In the genomic region with DNA sequence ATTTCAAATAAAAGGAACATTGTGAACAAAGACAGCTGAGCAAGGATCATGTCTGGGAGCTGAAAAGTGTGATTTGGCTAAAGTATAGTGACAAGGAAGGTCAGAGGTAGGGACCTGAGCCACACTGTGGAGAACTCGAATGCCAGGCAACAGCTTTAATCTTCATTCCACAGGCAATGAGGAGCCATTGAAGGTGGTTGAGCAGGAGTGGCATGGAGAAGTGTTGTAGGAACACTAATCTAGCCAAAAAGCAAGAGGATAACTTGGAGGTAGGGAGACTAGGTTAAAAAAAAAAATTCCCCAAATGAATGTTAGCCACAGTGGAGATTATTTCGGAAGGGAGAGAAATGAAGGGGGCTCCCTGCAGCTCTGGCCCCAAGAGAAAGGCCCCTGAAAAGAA, we compare ENCODE assay signal across 33 cellular contexts.
"Had no signal": no experiment of that assay in that cellular context is flagged by ENCODE, and none has a peak within 500 bp of the region (broad histone marks: within the 10 kb centered on the region; RNA-seq: fewer than 3 reads in every experiment).

No MANE protein-coding gene starts in this region.

- H3K27me3 ChIP-seq: gastroesophageal sphincter, left lung, pancreas, sigmoid colon, suprapubic skin, transverse colon had no signal

- DNase-seq: activated CD4-positive, alpha-beta memory T cell treated with anti-CD3 and anti-CD28 coated beads, Interleukin-2, amount 10 ng/mL, durations not matched to agents 7 days and 5 days; activated CD4-positive, alpha-beta T cell treated with anti-CD3 and anti-CD28 coated beads, Interleukin-2, amount 10 ng/mL, durations not matched to agents 24 days and 14 days; activated CD4-positive, CD25-positive, alpha-beta regulatory T cell treated with anti-CD3 and anti-CD28 coated beads, Interleukin-2, amount 50 U/mL, for 72 hours; activated CD8-positive, alpha-beta memory T cell treated with anti-CD3 and anti-CD28 coated beads, Interleukin-2, amount 50 U/mL, for 48 hours; activated gamma-delta T cell; activated naive CD4-positive, alpha-beta T cell treated with anti-CD3 and anti-CD28 coated beads, Interleukin-2, amount 10 ng/mL, durations not matched to agents 7 days and 5 days; activated naive CD8-positive, alpha-beta T cell treated with anti-CD3 and anti-CD28 coated beads, Interleukin-2, amount 10 ng/mL, durations not matched to agents 7 days and 5 days; activated T-cell treated with anti-CD3 and anti-CD28 coated beads, Interleukin-2, amount 50 U/mL, for 24 hours; dermis blood vessel endothelial cell; effector memory CD8-positive, alpha-beta T cell; kidney glomerular epithelial cell; left lung; lower lobe of right lung; sigmoid colon; small intestine; stimulated activated CD4-positive, alpha-beta T cell treated with anti-CD3 and anti-CD28 coated beads, Interleukin-1b, Interleukin-23, amount 100 ng/mL, for 48 hours; stimulated activated CD4-positive, alpha-beta T cell treated with anti-CD3 and anti-CD28 coated beads, Interleukin-4, amount 100 ng/mL, for 4 hours; stimulated activated CD8-positive, alpha-beta memory T cell treated with anti-CD3 and anti-CD28 coated beads, Interleukin-4, amount 100 ng/mL, for 48 hours; stimulated activated naive B cell treated with anti-CD40 and anti-IgM and Interleukin-4, amounts not matched to agents 10 μg/mL and 1 μg/mL and 100 μg/mL, for 72 hours; stomach; SW 1271; T1000; transverse colon had no signal

- H3K9me3 ChIP-seq: breast epithelium, gastroesophageal sphincter, left lung, lower lobe of right lung, pancreas, psoas muscle, sigmoid colon, stomach, suprapubic skin, transverse colon had no signal

- H3K4me1 ChIP-seq: breast epithelium, psoas muscle had no signal

- H3K36me3 ChIP-seq: breast epithelium, gastroesophageal sphincter, left lung, lower lobe of right lung, pancreas, sigmoid colon, stomach, suprapubic skin, transverse colon had no signal

- H3K4me3 ChIP-seq: breast epithelium, gastroesophageal sphincter, left lung, lower lobe of right lung, pancreas, psoas muscle, sigmoid colon, stomach, suprapubic skin, transverse colon had no signal

- H3K4me1 Mint-ChIP-seq: central memory CD8-positive, alpha-beta T cell had no signal

- FAIRE-seq: colon, endothelial cell of umbilical vein, pancreas, small intestine had no signal

- H3K4me3 Mint-ChIP-seq: activated CD4-positive, alpha-beta memory T cell treated with anti-CD3 and anti-CD28 coated beads, Interleukin-2, amount 10 ng/mL, durations not matched to agents 7 days and 5 days; activated CD4-positive, alpha-beta T cell treated with anti-CD3 and anti-CD28 coated beads, Interleukin-2, amount 10 ng/mL, durations not matched to agents 24 days and 14 days; activated naive CD4-positive, alpha-beta T cell treated with anti-CD3 and anti-CD28 coated beads, Interleukin-2, amount 10 ng/mL, durations not matched to agents 7 days and 5 days; activated naive CD8-positive, alpha-beta T cell treated with anti-CD3 and anti-CD28 coated beads, Interleukin-2, amount 10 ng/mL, durations not matched to agents 7 days and 5 days; activated T-cell treated with anti-CD3 and anti-CD28 coated beads, Interleukin-2, amount 50 U/mL, for 24 hours; central memory CD8-positive, alpha-beta T cell; effector memory CD8-positive, alpha-beta T cell; natural killer cell treated with Interleukin-12 subunit alpha and Interleukin-12 subunit beta and Interleukin-15 and Interleukin-18, amount 100 ng/mL, for 72 hours; stimulated activated naive B cell treated with anti-CD40 and anti-IgM and Interleukin-4, amounts not matched to agents 10 μg/mL and 1 μg/mL and 100 μg/mL, for 72 hours; T-helper 1 cell treated with Interleukin-12 subunit alpha and Interleukin-12 subunit beta and Interleukin-4 antibody, amounts not matched to agents 30 μg/mL and 1 μg/mL, for 36 hours had no signal

- H3K27ac ChIP-seq: breast epithelium, gastroesophageal sphincter, left lung, lower lobe of right lung, pancreas, psoas muscle, sigmoid colon, stomach, suprapubic skin, transverse colon had no signal

- H3K27me3 Mint-ChIP-seq: activated CD4-positive, alpha-beta T cell treated with anti-CD3 and anti-CD28 coated beads, Interleukin-2, amount 10 ng/mL, durations not matched to agents 24 days and 14 days; activated naive CD8-positive, alpha-beta T cell treated with anti-CD3 and anti-CD28 coated beads, Interleukin-2, amount 10 ng/mL, durations not matched to agents 7 days and 5 days; central memory CD8-positive, alpha-beta T cell; effector memory CD8-positive, alpha-beta T cell had no signal

- H3K36me3 Mint-ChIP-seq: activated naive CD4-positive, alpha-beta T cell treated with anti-CD3 and anti-CD28 coated beads, Interleukin-2, amount 10 ng/mL, durations not matched to agents 7 days and 5 days; activated naive CD8-positive, alpha-beta T cell treated with anti-CD3 and anti-CD28 coated beads, Interleukin-2, amount 10 ng/mL, durations not matched to agents 7 days and 5 days; natural killer cell treated with Interleukin-12 subunit alpha and Interleukin-12 subunit beta and Interleukin-15 and Interleukin-18, amount 100 ng/mL, for 72 hours had no signal

- H3K27ac Mint-ChIP-seq: activated CD4-positive, alpha-beta memory T cell treated with anti-CD3 and anti-CD28 coated beads, Interleukin-2, amount 10 ng/mL, durations not matched to agents 7 days and 5 days; activated CD4-positive, alpha-beta T cell treated with anti-CD3 and anti-CD28 coated beads, Interleukin-2, amount 10 ng/mL, durations not matched to agents 24 days and 14 days; activated naive CD4-positive, alpha-beta T cell treated with anti-CD3 and anti-CD28 coated beads, Interleukin-2, amount 10 ng/mL, durations not matched to agents 7 days and 5 days; activated naive CD8-positive, alpha-beta T cell treated with anti-CD3 and anti-CD28 coated beads, Interleukin-2, amount 10 ng/mL, durations not matched to agents 7 days and 5 days; activated T-cell treated with anti-CD3 and anti-CD28 coated beads, Interleukin-2, amount 50 U/mL, for 24 hours; natural killer cell treated with Interleukin-12 subunit alpha and Interleukin-12 subunit beta and Interleukin-15 and Interleukin-18, amount 100 ng/mL, for 72 hours; stimulated activated naive B cell treated with anti-CD40 and anti-IgM and Interleukin-4, amounts not matched to agents 10 μg/mL and 1 μg/mL and 100 μg/mL, for 72 hours; T-helper 1 cell treated with Interleukin-12 subunit alpha and Interleukin-12 subunit beta and Interleukin-4 antibody, amounts not matched to agents 30 μg/mL and 1 μg/mL, for 36 hours had no signal

- H3K9me3 Mint-ChIP-seq: activated CD4-positive, alpha-beta memory T cell treated with anti-CD3 and anti-CD28 coated beads, Interleukin-2, amount 10 ng/mL, durations not matched to agents 7 days and 5 days; activated CD4-positive, alpha-beta T cell treated with anti-CD3 and anti-CD28 coated beads, Interleukin-2, amount 10 ng/mL, durations not matched to agents 24 days and 14 days; activated naive CD4-positive, alpha-beta T cell treated with anti-CD3 and anti-CD28 coated beads, Interleukin-2, amount 10 ng/mL, durations not matched to agents 7 days and 5 days; activated naive CD8-positive, alpha-beta T cell treated with anti-CD3 and anti-CD28 coated beads, Interleukin-2, amount 10 ng/mL, durations not matched to agents 7 days and 5 days; activated T-cell treated with anti-CD3 and anti-CD28 coated beads, Interleukin-2, amount 50 U/mL, for 24 hours; central memory CD8-positive, alpha-beta T cell; effector memory CD8-positive, alpha-beta T cell; natural killer cell treated with Interleukin-12 subunit alpha and Interleukin-12 subunit beta and Interleukin-15 and Interleukin-18, amount 100 ng/mL, for 72 hours; T-helper 1 cell treated with Interleukin-12 subunit alpha and Interleukin-12 subunit beta and Interleukin-4 antibody, amounts not matched to agents 30 μg/mL and 1 μg/mL, for 36 hours had no signal
